ENCODE assay signal across 13 cellular contexts in genomic region chr2:29075894-29076700, GRCh38. TPM values are rescaled to one million over a fixed set of nuclear protein-coding genes. Genes with fewer than 3 reads are reported as not detected.
A peak's percentile ranks its signal among the peaks of the same experiment; 100 is the strongest.
DNase-seq lines count a peak whose midpoint lies in the region; ATAC-seq and TF ChIP-seq lines count a peak whose summit lies in the region.
"Had no signal": no experiment of that assay in that cellular context is flagged by ENCODE, and none has a peak within 500 bp of the region (broad histone marks: within the 10 kb centered on the region; RNA-seq: fewer than 3 reads in every experiment).

No MANE protein-coding gene starts in this region.

- H3K27ac Mint-ChIP-seq in activated CD4-positive, alpha-beta memory T cell treated with anti-CD3 and anti-CD28 coated beads for 36 hours, result no peak overlapping the region
- no peak overlapping the region for H3K27ac Mint-ChIP-seq in stimulated activated naive B cell treated with anti-CD40 and anti-IgM and Interleukin-4, amounts not matched to agents 10 μg/mL and 1 μg/mL and 100 μg/mL, for 72 hours
- H3K27ac Mint-ChIP-seq: activated naive CD4-positive, alpha-beta T cell treated with anti-CD3 and anti-CD28 coated beads, Interleukin-2, amount 50 U/mL, for 24 hours; effector memory CD8-positive, alpha-beta T cell had no signal

- peaks cover 0 to 33% (median 18%) of the 10 kb centered on the region in 5 donors for H3K4me1 ChIP-seq in subcutaneous abdominal adipose tissue (ENCODE audit: control insufficient read depth in 5 of 5, insufficient read depth in 5 of 5, low read length in 5 of 5)

- H3K4me3 Mint-ChIP-seq in activated CD4-positive, alpha-beta memory T cell treated with anti-CD3 and anti-CD28 coated beads for 36 hours, result no peak overlapping the region
- no peak overlapping the region for H3K4me3 Mint-ChIP-seq in stimulated activated naive B cell treated with anti-CD40 and anti-IgM and Interleukin-4, amounts not matched to agents 10 μg/mL and 1 μg/mL and 100 μg/mL, for 72 hours
- H3K4me3 Mint-ChIP-seq: activated naive CD4-positive, alpha-beta T cell treated with anti-CD3 and anti-CD28 coated beads, Interleukin-2, amount 50 U/mL, for 24 hours; effector memory CD8-positive, alpha-beta T cell had no signal

- TF ChIP-seq CTCF in brain microvascular endothelial cell (IDR thresholded peaks at IDR 0.05; ENCODE audit: low read depth, low read length, missing control alignments), result peak; percentile 21

- in situ Hi-C loops in brain microvascular endothelial cell (cut with HindIII; ENCODE audit: low pct_ligation_motif_present, low sequenced_read_pairs), result no loop called here

- no peaks in the 10 kb centered on the region for H3K36me3 ChIP-seq in brain microvascular endothelial cell (replicated peaks)
- H3K36me3 ChIP-seq in subcutaneous abdominal adipose tissue (ENCODE audit: control insufficient read depth in 5 of 5, insufficient read depth in 5 of 5, low read length in 5 of 5), result no peaks in the 10 kb centered on the region

- H3K27me3 ChIP-seq in brain microvascular endothelial cell (replicated peaks) (no peaks in the 10 kb centered on the region), subcutaneous abdominal adipose tissue (ENCODE audit: control insufficient read depth in 5 of 5, insufficient read depth in 4 of 5, low read length in 5 of 5) (no peaks in the 10 kb centered on the region)

- H3K27ac ChIP-seq in brain microvascular endothelial cell (no peak overlapping the region), subcutaneous abdominal adipose tissue (ENCODE audit: low read depth, low read length) (peak overlapping the region; percentile 44)

- H3K4me1 Mint-ChIP-seq in activated CD4-positive, alpha-beta memory T cell treated with anti-CD3 and anti-CD28 coated beads for 36 hours (ENCODE audit: low read depth), result no peaks in the 10 kb centered on the region
- H3K4me1 Mint-ChIP-seq in stimulated activated naive B cell treated with anti-CD40 and anti-IgM and Interleukin-4, amounts not matched to agents 10 μg/mL and 1 μg/mL and 100 μg/mL, for 72 hours, result peaks cover 6 to 10% of the 10 kb centered on the region in 2 donors
- H3K4me1 Mint-ChIP-seq: activated naive CD4-positive, alpha-beta T cell treated with anti-CD3 and anti-CD28 coated beads, Interleukin-2, amount 50 U/mL, for 24 hours had no signal

- POLR2A ChIA-PET in activated CD4-positive, alpha-beta memory T cell treated with anti-CD3 and anti-CD28 coated beads for 36 hours (lab: Charles Lee), result no interaction called here

- H3K36me3 Mint-ChIP-seq in activated CD4-positive, alpha-beta memory T cell treated with anti-CD3 and anti-CD28 coated beads for 36 hours, result no peaks in the 10 kb centered on the region
- H3K36me3 Mint-ChIP-seq in stimulated activated naive B cell treated with anti-CD40 and anti-IgM and Interleukin-4, amounts not matched to agents 10 μg/mL and 1 μg/mL and 100 μg/mL, for 72 hours, result peaks cover 0 to 4% of the 10 kb centered on the region in 2 donors
- H3K36me3 Mint-ChIP-seq: activated naive CD4-positive, alpha-beta T cell treated with anti-CD3 and anti-CD28 coated beads, Interleukin-2, amount 50 U/mL, for 24 hours had no signal

- DNase-seq in H4 (ENCODE audit: low spot score) (peak; percentile 25), brain microvascular endothelial cell (peak; percentile 35), hippocampal formation (lab: John Stamatoyannopoulos, UW) (peak; percentile 78 to 87), NOMO-1 treated with DMSO at 0.1 percent for 48 hours (lab: John Stamatoyannopoulos, UW; ENCODE audit: unreplicated experiment) (no peak)
- DNase-seq in activated CD4-positive, alpha-beta memory T cell treated with anti-CD3 and anti-CD28 coated beads for 36 hours, result no peak
- DNase-seq in stimulated activated naive B cell treated with anti-CD40 and anti-IgM and Interleukin-4, amounts not matched to agents 10 μg/mL and 1 μg/mL and 100 μg/mL, for 72 hours, result no peak
- DNase-seq in stimulated activated naive CD4-positive, alpha-beta T cell treated with Interleukin-2 at 50 U/mL for 16 hours (lab: John Stamatoyannopoulos, UW), result no peak
- DNase-seq: effector memory CD8-positive, alpha-beta T cell; MM.1S; NCI-H510A treated with DMSO at 0.1 percent for 48 hours had no signal

- no peaks in the 10 kb centered on the region for H3K27me3 Mint-ChIP-seq in activated CD4-positive, alpha-beta memory T cell treated with anti-CD3 and anti-CD28 coated beads for 36 hours
- H3K27me3 Mint-ChIP-seq in stimulated activated naive B cell treated with anti-CD40 and anti-IgM and Interleukin-4, amounts not matched to agents 10 μg/mL and 1 μg/mL and 100 μg/mL, for 72 hours, result no peaks in the 10 kb centered on the region
- H3K27me3 Mint-ChIP-seq: activated naive CD4-positive, alpha-beta T cell treated with anti-CD3 and anti-CD28 coated beads, Interleukin-2, amount 50 U/mL, for 24 hours; effector memory CD8-positive, alpha-beta T cell had no signal

- H3K9me3 ChIP-seq in subcutaneous abdominal adipose tissue (ENCODE audit: control insufficient read depth in 5 of 5, low read length in 5 of 5), result peaks cover 0 to 21% (median 16%) of the 10 kb centered on the region in 5 donors

- intact Hi-C loops in activated CD4-positive, alpha-beta memory T cell treated with anti-CD3 and anti-CD28 coated beads for 36 hours (cut with micrococcal nuclease), result no loop called here

- CTCF ChIA-PET in activated CD4-positive, alpha-beta memory T cell treated with anti-CD3 and anti-CD28 coated beads for 36 hours (lab: Charles Lee), result no interaction called here

- no peak overlapping the region for H3K9ac ChIP-seq in subcutaneous abdominal adipose tissue (ENCODE audit: low read length in 5 of 5)

- H3K4me3 ChIP-seq in brain microvascular endothelial cell (ENCODE audit: low read depth, low read length), result peak overlapping the region; percentile 15
- H3K4me3 ChIP-seq in subcutaneous abdominal adipose tissue (ENCODE audit: low read depth in 1 of 5, low read length in 5 of 5), result no peak overlapping the region

- peaks cover 16% of the 10 kb centered on the region for H3K9me3 Mint-ChIP-seq in activated CD4-positive, alpha-beta memory T cell treated with anti-CD3 and anti-CD28 coated beads for 36 hours
- peaks cover 4 to 8% of the 10 kb centered on the region in 2 donors for H3K9me3 Mint-ChIP-seq in stimulated activated naive B cell treated with anti-CD40 and anti-IgM and Interleukin-4, amounts not matched to agents 10 μg/mL and 1 μg/mL and 100 μg/mL, for 72 hours

- ATAC-seq in stimulated activated naive B cell treated with anti-CD40 and anti-IgM and Interleukin-4, amounts not matched to agents 10 μg/mL and 1 μg/mL and 100 μg/mL, for 72 hours (replicated peaks), result no peak
- ATAC-seq: effector memory CD8-positive, alpha-beta T cell had no signal

RNA-seq across cellular contexts. Expression of gene PCARE, which starts 1.8 kb away (rescaled TPM):
- total RNA-seq in H4 (2014; rRNA removed; shearing (Covaris generic)), result not detected in 2 replicates
- total RNA-seq in activated CD4-positive, alpha-beta memory T cell treated with anti-CD3 and anti-CD28 coated beads for 36 hours, result not detected
- total RNA-seq: pulmonary artery endothelial cell had no signal

RNA-seq across cellular contexts. Expression of gene CLIP4, which starts 39.1 kb away (rescaled TPM):
- 14.1 and 21.1 TPM in 2 replicates for total RNA-seq in H4 (2014; rRNA removed; shearing (Covaris generic))
- total RNA-seq in activated CD4-positive, alpha-beta memory T cell treated with anti-CD3 and anti-CD28 coated beads for 36 hours, result 10 to 100 TPM; 26.5 to 27.9 TPM

Comparison
In these comparisons a context has a peak if more than half of its experiments do, and no peak if none do; other contexts are left out.
1. DNase-seq: peak in H4 (single experiment), brain microvascular endothelial cell (single experiment) and hippocampal formation (2 of 2); none in activated CD4-positive, alpha-beta memory T cell treated with anti-CD3 and anti-CD28 coated beads for 36 hours (single experiment), stimulated activated naive B cell treated with anti-CD40 and anti-IgM and Interleukin-4, amounts not matched to agents 10 μg/mL and 1 μg/mL and 100 μg/mL, for 72 hours (single experiment), stimulated activated naive CD4-positive, alpha-beta T cell treated with Interleukin-2 at 50 U/mL for 16 hours (single experiment) and NOMO-1 treated with DMSO at 0.1 percent for 48 hours (single experiment).